ENCODE assay signal across 12 cellular contexts in the genomic region with DNA sequence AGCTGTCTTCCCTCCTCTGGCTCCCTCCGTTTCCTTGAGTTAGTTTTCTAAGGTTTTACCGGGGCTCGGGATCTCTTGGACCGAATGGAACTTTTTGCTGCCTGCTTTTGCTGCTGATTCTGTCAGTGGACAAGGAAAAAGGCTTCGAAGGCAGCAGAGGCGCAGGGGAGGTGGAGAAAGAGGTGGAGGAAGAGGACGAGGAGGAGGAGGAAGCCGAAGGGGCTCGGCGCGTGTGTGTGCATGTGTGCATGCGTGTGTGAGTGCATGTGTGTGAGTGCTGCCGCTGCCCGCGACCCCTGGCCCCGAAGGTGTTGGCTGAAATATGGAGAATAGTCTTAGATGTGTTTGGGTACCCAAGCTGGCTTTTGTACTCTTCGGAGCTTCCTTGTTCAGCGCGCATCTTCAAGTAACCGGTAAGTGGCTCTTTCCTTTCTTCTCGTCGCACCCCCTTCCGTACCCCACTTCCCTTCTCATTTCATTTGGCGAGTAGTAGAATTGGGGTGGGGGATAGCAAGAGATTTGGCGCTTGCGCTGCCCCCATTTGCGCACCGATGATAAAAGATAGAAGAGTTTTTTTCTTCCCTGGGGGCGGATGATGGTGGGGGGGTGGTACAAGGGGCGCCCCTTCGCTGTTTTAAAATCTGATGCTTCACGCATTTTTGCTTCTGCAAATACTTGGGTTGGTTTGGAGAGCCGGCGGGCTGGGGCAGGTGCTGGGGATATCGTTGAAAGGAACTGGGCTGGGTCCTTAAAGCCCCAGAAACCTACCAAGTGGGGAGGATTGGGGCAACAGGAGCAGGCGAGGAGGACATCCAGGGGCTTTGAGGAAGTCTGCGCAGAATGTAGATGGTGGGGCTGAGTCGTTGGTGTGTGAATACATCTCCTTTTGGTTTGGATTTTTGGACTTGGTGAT. TPM values are rescaled to one million over a fixed set of nuclear protein-coding genes. Genes with fewer than 3 reads are reported as not detected.
DNase-seq lines count a peak whose midpoint lies in the region; TF ChIP-seq lines count a peak whose summit lies in the region.
"Had no signal": no experiment of that assay in that cellular context is flagged by ENCODE, and none has a peak within 500 bp of the region (broad histone marks: within the 10 kb centered on the region; RNA-seq: fewer than 3 reads in every experiment).

No MANE protein-coding gene starts in this region.

- TF ChIP-seq POLR2A in stomach (IDR thresholded peaks at IDR 0.05): no peak

- 4 to 7% (median 5%) methylated on average over 38 of the region's 38 CpGs for WGBS in stomach, 5 donors

- in situ Hi-C loops in astrocyte of the cerebellum (cut with HindIII; ENCODE audit: low sequenced_read_pairs): no loop called here

- no peaks in the 10 kb centered on the region for H3K79me2 ChIP-seq in KMS-11 (ENCODE audit: insufficient read depth, low read depth)

- no peaks in the 10 kb centered on the region for H3K36me3 ChIP-seq in KMS-11 (ENCODE audit: insufficient read depth)
- H3K36me3 ChIP-seq in iPS-20b (ENCODE audit: insufficient read depth, low read depth, low read length): no peaks in the 10 kb centered on the region
- no peaks in the 10 kb centered on the region for H3K36me3 ChIP-seq in stomach

- peaks cover 22% of the 10 kb centered on the region for H3K4me1 ChIP-seq in KMS-11 (ENCODE audit: low read depth, poor library complexity, severe bottlenecking)
- H3K4me1 ChIP-seq in iPS-20b (ENCODE audit: insufficient read depth, low read length): no peaks in the 10 kb centered on the region
- peaks cover 0 to 29% (median 16%) of the 10 kb centered on the region in 4 donors for H3K4me1 ChIP-seq in stomach

- TF ChIP-seq EP300 in stomach (IDR thresholded peaks at IDR 0.05): no peak

- H3K4me3 ChIP-seq in KMS-11 (IDR thresholded peaks at IDR 0.05; ENCODE audit: insufficient read depth, low read depth, low read length) (no peak overlapping the region), astrocyte of the cerebellum (ENCODE audit: low read depth, low read length) (peak overlapping the region; percentile 46), iPS-20b (ENCODE audit: low read length) (peak overlapping the region; percentile 83), stomach (peak overlapping the region; percentile 27 to 50 (median 30))

- intact Hi-C loops in stomach (cut with DNase I; ENCODE audit: low total_unique reads): no loop called here

- H3K27ac ChIP-seq in KMS-11: no peak overlapping the region
- H3K27ac ChIP-seq in iPS-20b (ENCODE audit: low read length): no peak overlapping the region
- H3K27ac ChIP-seq in stomach: no peak overlapping the region

- TF ChIP-seq CTCF in KMS-11 (conservative IDR thresholded peaks at IDR 0.05; ENCODE audit: low read depth, low read length) (no peak), astrocyte of the cerebellum (IDR thresholded peaks at IDR 0.05; ENCODE audit: low read depth, low read length, missing control alignments) (no peak), stomach (IDR thresholded peaks at IDR 0.05) (no peak)

- peak overlapping the region; percentile 84 for H3K4me2 ChIP-seq in KMS-11

- H3K27me3 ChIP-seq in KMS-11 (ENCODE audit: insufficient read depth, low read depth) (no peaks in the 10 kb centered on the region), iPS-20b (ENCODE audit: insufficient read depth, low read length) (peaks cover 53% of the 10 kb centered on the region), stomach (peaks cover 14 to 69% (median 41%) of the 10 kb centered on the region in 3 donors)

- H3K9ac ChIP-seq in KMS-11 (peak overlapping the region; percentile 33; the same call in 1 of the 2 replicates), iPS-20b (ENCODE audit: low read depth, low read length) (peak overlapping the region; percentile 62; the same call in 1 of the 2 replicates)

- H4K20me1 ChIP-seq in KMS-11 (ENCODE audit: insufficient read depth): no peaks in the 10 kb centered on the region

- peak overlapping the region; percentile 95 for H2AFZ ChIP-seq in KMS-11 (ENCODE audit: low read depth)

- H3K9me3 ChIP-seq in iPS-20b (ENCODE audit: insufficient read depth, low read depth, low read length) (no peaks in the 10 kb centered on the region; the same call in 1 of the 2 replicates), stomach (no peaks in the 10 kb centered on the region)

- DNase-seq in astrocyte of the cerebellum (ENCODE audit: low read depth) (no peak), stomach (no peak), amniotic stem cell (lab: John Stamatoyannopoulos, UW) (no peak), NCI-H345 treated with DMSO at 0.1 percent for 48 hours (lab: John Stamatoyannopoulos, UW; ENCODE audit: unreplicated experiment) (no peak)
- no peak for DNase-seq in stimulated activated CD4-positive, alpha-beta T cell treated with anti-CD3 and anti-CD28 coated beads, Interleukin-1b, Interleukin-23, amount 100 ng/mL, for 48 hours
- DNase-seq: activated T-cell treated with anti-CD3 and anti-CD28 coated beads, Interleukin-2, amount 50 U/mL, for 48 hours; SIG-M5 had no signal

RNA-seq across cellular contexts. Expression of a gene that starts 0.7 kb away (rescaled TPM):
- 1 to 10 TPM in 1 of 5 donors, under 1 TPM in 1, not detected in 3; 0.58 to 1.7 TPM for total RNA-seq in stomach
- not detected for polyA plus RNA-seq in stomach
- total RNA-seq: HT-29; natural killer cell treated with Interleukin-12 subunit alpha and Interleukin-12 subunit beta and Interleukin-15 and Interleukin-18, amount 100 ng/mL, for 72 hours; subcutaneous adipose tissue had no signal
